20 cellular contexts compared by ENCODE assay signal in genomic region chr3:27486328-27486727, GRCh38. TPM values are rescaled to one million over a fixed set of nuclear protein-coding genes. Genes with fewer than 3 reads are reported as not detected.
DNase-seq lines count a peak whose midpoint lies in the region; TF ChIP-seq lines count a peak whose summit lies in the region.
"Had no signal": no experiment of that assay in that cellular context is flagged by ENCODE, and none has a peak within 500 bp of the region (broad histone marks: within the 10 kb centered on the region; RNA-seq: fewer than 3 reads in every experiment).

No MANE protein-coding gene starts in this region.

- H3K36me3 Mint-ChIP-seq in CD8-positive, alpha-beta memory T cell: peaks cover 0 to 14% (median 0%) of the 10 kb centered on the region in 3 donors
- H3K36me3 Mint-ChIP-seq in neural crest cell (ENCODE audit: low read depth): no peaks in the 10 kb centered on the region

- H3K4me2 ChIP-seq in osteoblast (ENCODE audit: insufficient read depth, low read length): no peak overlapping the region
- H3K4me2 ChIP-seq: KMS-11 had no signal

- TF ChIP-seq CTCF in neural crest cell (conservative IDR thresholded peaks at IDR 0.05) (no peak), osteoblast (IDR thresholded peaks at IDR 0.05; ENCODE audit: extremely low read depth, low read depth, low read length) (no peak)

- peaks cover 19% of the 10 kb centered on the region for H4K20me1 ChIP-seq in osteoblast (ENCODE audit: insufficient read depth, low read length)

- no peaks in the 10 kb centered on the region for H3K27me3 Mint-ChIP-seq in CD8-positive, alpha-beta memory T cell
- no peaks in the 10 kb centered on the region for H3K27me3 Mint-ChIP-seq in neural crest cell (ENCODE audit: low read depth)
- H3K27me3 Mint-ChIP-seq: activated CD4-positive, alpha-beta memory T cell treated with anti-CD3 and anti-CD28 coated beads for 36 hours; B cell had no signal

- no peak overlapping the region for H3K9ac ChIP-seq in endocrine pancreas (ENCODE audit: control insufficient read depth, insufficient read depth, low read length)
- H3K9ac ChIP-seq: KMS-11 had no signal

- H3K4me3 ChIP-seq in CD8-positive, alpha-beta memory T cell (ENCODE audit: low read length): no peak overlapping the region
- H3K4me3 ChIP-seq in endocrine pancreas (ENCODE audit: control insufficient read depth, insufficient read depth, low read length): peak overlapping the region; percentile 79
- H3K4me3 ChIP-seq in osteoblast (ENCODE audit: insufficient read depth, low read length): no peak overlapping the region
- H3K4me3 ChIP-seq: tibial artery had no signal

- no peak for DNase-seq in CD8-positive, alpha-beta memory T cell
- peak; percentile 78 to 88 for DNase-seq in NCI-H524 (lab: John Stamatoyannopoulos, UW)
- DNase-seq in neural crest cell (ENCODE audit: low read depth, low spot score): no peak
- DNase-seq in mucosa of gallbladder (ENCODE audit: low spot score): no peak
- no peak for DNase-seq in osteoblast (ENCODE audit: insufficient read length, low spot score, missing footprints)
- DNase-seq in HUDEP-2 (lab: John Stamatoyannopoulos, UW; ENCODE audit: unreplicated experiment in 76 of 76): no peak
- DNase-seq: activated CD4-positive, alpha-beta memory T cell treated with anti-CD3 and anti-CD28 coated beads for 36 hours; activated T-cell treated with anti-CD3 and anti-CD28 coated beads, Interleukin-2, amount 50 U/mL, for 72 hours; cortex of kidney; kidney; mesenchymal stem cell; NCI-H526 treated with DMSO at 0.1 percent for 48 hours; stimulated activated CD4-positive, alpha-beta T cell treated with anti-CD3 and anti-CD28 coated beads, Interleukin-1b, Interleukin-23, amount 100 ng/mL, for 48 hours; stimulated activated naive CD4-positive, alpha-beta T cell treated with Interleukin-2 at 50 U/mL for 16 hours; tibial artery had no signal

- no peaks in the 10 kb centered on the region for H3K27me3 ChIP-seq in CD8-positive, alpha-beta memory T cell (ENCODE audit: insufficient read depth, low read length, poor library complexity, severe bottlenecking)
- H3K27me3 ChIP-seq in endocrine pancreas (ENCODE audit: control insufficient read depth, insufficient read depth, low read length) (no peaks in the 10 kb centered on the region), osteoblast (ENCODE audit: insufficient read depth, low read length) (no peaks in the 10 kb centered on the region)
- H3K27me3 ChIP-seq: tibial artery had no signal

- peak overlapping the region; percentile 12 to 76 (median 53) for H3K4me3 Mint-ChIP-seq in CD8-positive, alpha-beta memory T cell
- peak overlapping the region; percentile 57 for H3K4me3 Mint-ChIP-seq in neural crest cell
- H3K4me3 Mint-ChIP-seq: activated CD4-positive, alpha-beta memory T cell treated with anti-CD3 and anti-CD28 coated beads for 36 hours; T-helper 1 cell treated with Interleukin-12 subunit alpha and Interleukin-12 subunit beta and Interleukin-4 antibody, amounts not matched to agents 30 μg/mL and 1 μg/mL, for 36 hours had no signal

- H2AFZ ChIP-seq in osteoblast (ENCODE audit: low read length): no peak overlapping the region

- H3K9me3 Mint-ChIP-seq in CD8-positive, alpha-beta memory T cell: no peaks in the 10 kb centered on the region
- no peaks in the 10 kb centered on the region for H3K9me3 Mint-ChIP-seq in neural crest cell
- H3K9me3 Mint-ChIP-seq: activated CD4-positive, alpha-beta memory T cell treated with anti-CD3 and anti-CD28 coated beads for 36 hours; activated naive CD4-positive, alpha-beta T cell treated with anti-CD3 and anti-CD28 coated beads, Interleukin-2, amount 50 U/mL, for 72 hours; activated T-cell treated with anti-CD3 and anti-CD28 coated beads, Interleukin-2, amount 50 U/mL, for 72 hours; T-helper 1 cell treated with Interleukin-12 subunit alpha and Interleukin-12 subunit beta and Interleukin-4 antibody, amounts not matched to agents 30 μg/mL and 1 μg/mL, for 36 hours had no signal

- no peak overlapping the region for H3K27ac ChIP-seq in CD8-positive, alpha-beta memory T cell (ENCODE audit: low read depth, low read length)
- no peak overlapping the region for H3K27ac ChIP-seq in osteoblast (ENCODE audit: low read depth, low read length)
- H3K27ac ChIP-seq: KMS-11, tibial artery had no signal

- H3K9me3 ChIP-seq in CD8-positive, alpha-beta memory T cell (ENCODE audit: low read length): no peaks in the 10 kb centered on the region
- H3K9me3 ChIP-seq in endocrine pancreas (ENCODE audit: control insufficient read depth, low read length) (no peaks in the 10 kb centered on the region), osteoblast (ENCODE audit: low read depth, low read length) (no peaks in the 10 kb centered on the region)
- H3K9me3 ChIP-seq: tibial artery had no signal

- peak overlapping the region; percentile 15 to 83 (median 64) for H3K27ac Mint-ChIP-seq in CD8-positive, alpha-beta memory T cell
- H3K27ac Mint-ChIP-seq in neural crest cell (ENCODE audit: unreplicated experiment): no peak overlapping the region
- H3K27ac Mint-ChIP-seq: activated CD4-positive, alpha-beta memory T cell treated with anti-CD3 and anti-CD28 coated beads for 36 hours; activated naive CD4-positive, alpha-beta T cell treated with anti-CD3 and anti-CD28 coated beads, Interleukin-2, amount 50 U/mL, for 72 hours; activated T-cell treated with anti-CD3 and anti-CD28 coated beads, Interleukin-2, amount 50 U/mL, for 72 hours; B cell; T-helper 1 cell treated with Interleukin-12 subunit alpha and Interleukin-12 subunit beta and Interleukin-4 antibody, amounts not matched to agents 30 μg/mL and 1 μg/mL, for 36 hours had no signal

- peaks cover 29% of the 10 kb centered on the region for H3K79me2 ChIP-seq in osteoblast (ENCODE audit: insufficient read depth, low read length)

- CTCF ChIA-PET in CD8-positive, alpha-beta memory T cell (lab: Charles Lee): interaction anchor here (1.0 kb wide), 1 partner anchor 42 kb away, joined by 5 read pairs; no protein-coding TSS in a partner anchor

- H3K4me1 ChIP-seq in CD8-positive, alpha-beta memory T cell (ENCODE audit: insufficient read depth, low read length): peaks cover 11% of the 10 kb centered on the region
- peaks cover 8% of the 10 kb centered on the region for H3K4me1 ChIP-seq in endocrine pancreas (ENCODE audit: control insufficient read depth, insufficient read depth, low read length)
- peaks cover 11% of the 10 kb centered on the region for H3K4me1 ChIP-seq in osteoblast (ENCODE audit: insufficient read depth, low read length)

- H3K4me1 Mint-ChIP-seq in CD8-positive, alpha-beta memory T cell: peaks cover 24 to 36% (median 35%) of the 10 kb centered on the region in 3 donors
- H3K4me1 Mint-ChIP-seq in neural crest cell: peaks cover 16% of the 10 kb centered on the region

- POLR2A ChIA-PET in CD8-positive, alpha-beta memory T cell (lab: Charles Lee): no interaction called here

- no peaks in the 10 kb centered on the region for H3K36me3 ChIP-seq in CD8-positive, alpha-beta memory T cell (ENCODE audit: insufficient read depth, low read length)
- H3K36me3 ChIP-seq in endocrine pancreas (ENCODE audit: control insufficient read depth, insufficient read depth, low read length) (no peaks in the 10 kb centered on the region), osteoblast (ENCODE audit: insufficient read depth, low read length) (peaks cover 3% of the 10 kb centered on the region)
- H3K36me3 ChIP-seq: tibial artery had no signal

RNA-seq across cellular contexts. Expression of gene SLC4A7, which starts 2.1 kb away (rescaled TPM):
- 10 to 100 TPM; 55.0 to 55.9 TPM for total RNA-seq in CD8-positive, alpha-beta memory T cell
- 16.9 TPM for polyA plus RNA-seq in CD8-positive, alpha-beta memory T cell
- total RNA-seq in neural crest cell (63.9 and 69.0 TPM in 2 replicates), mucosa of gallbladder (35.1 TPM), osteoblast (203 and 281 TPM in 2 replicates)

Comparison
In these comparisons a context has a peak if more than half of its experiments do, and no peak if none do; other contexts are left out.
1. DNase-seq: peak in NCI-H524 (2 of 2); none in CD8-positive, alpha-beta memory T cell (0 of 5), neural crest cell (single experiment), mucosa of gallbladder (single experiment), osteoblast (single experiment) and HUDEP-2 (0 of 76).